1 cellular context compared by ENCODE assay signal in the genomic region with DNA sequence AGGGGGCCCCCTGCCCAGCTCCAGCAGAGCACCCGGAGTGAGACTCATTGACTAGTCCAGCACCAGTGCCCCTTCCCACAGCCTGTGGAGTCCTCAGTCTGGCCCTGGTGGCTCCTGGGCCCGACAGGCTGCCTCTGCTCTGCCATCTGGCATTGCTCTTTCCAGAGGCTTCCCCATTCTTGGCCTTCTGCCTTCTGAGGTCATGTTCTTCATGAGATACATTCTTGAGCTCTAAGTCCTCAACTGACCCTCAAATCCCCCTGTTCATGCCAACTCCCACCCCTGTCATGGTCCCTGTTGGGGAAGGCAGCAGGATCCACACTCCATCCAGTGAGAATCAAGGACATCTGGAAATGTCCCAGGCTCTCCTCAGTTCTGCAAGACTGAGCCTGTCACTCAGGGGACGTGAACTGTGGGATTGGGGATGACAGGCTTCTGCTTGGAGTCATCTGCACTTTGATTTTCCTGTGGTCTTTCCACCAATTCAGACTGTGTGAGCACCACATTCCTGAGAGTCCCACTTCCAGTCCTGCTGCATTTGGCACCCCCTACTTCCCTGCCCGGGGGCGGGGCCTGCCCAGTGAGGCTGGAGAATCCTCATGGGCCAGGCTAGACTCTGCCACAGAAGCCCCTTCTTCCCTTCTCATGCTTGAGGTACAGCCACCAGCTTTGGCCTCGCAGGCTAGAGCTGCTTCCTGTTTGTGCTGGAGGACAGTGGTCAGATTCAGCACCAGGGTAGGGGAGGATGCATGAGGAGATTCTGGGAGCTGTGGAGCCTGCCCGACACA.
TF ChIP-seq lines count a peak whose summit lies in the region.

No MANE protein-coding gene starts in this region.

TF ChIP-seq in K562, 482 proteins besides CTCF, POLR2A, EP300 and RAD21:
- TF ChIP-seq FOXJ3 (CRISPR knock-in tag; IDR thresholded peaks at IDR 0.05) = no peak
- TF ChIP-seq PKNOX1 (IDR thresholded peaks at IDR 0.05) = peak; percentile 37; the same call in 1 of the 2 replicates
- TF ChIP-seq GABPA (tag; conservative IDR thresholded peaks at IDR 0.05; ENCODE audit: low read depth) = no peak
- no peak for TF ChIP-seq TARDBP (IDR thresholded peaks at IDR 0.05)
